Comparison of ENCODE assay signal across 8 cellular contexts in the genomic region with DNA sequence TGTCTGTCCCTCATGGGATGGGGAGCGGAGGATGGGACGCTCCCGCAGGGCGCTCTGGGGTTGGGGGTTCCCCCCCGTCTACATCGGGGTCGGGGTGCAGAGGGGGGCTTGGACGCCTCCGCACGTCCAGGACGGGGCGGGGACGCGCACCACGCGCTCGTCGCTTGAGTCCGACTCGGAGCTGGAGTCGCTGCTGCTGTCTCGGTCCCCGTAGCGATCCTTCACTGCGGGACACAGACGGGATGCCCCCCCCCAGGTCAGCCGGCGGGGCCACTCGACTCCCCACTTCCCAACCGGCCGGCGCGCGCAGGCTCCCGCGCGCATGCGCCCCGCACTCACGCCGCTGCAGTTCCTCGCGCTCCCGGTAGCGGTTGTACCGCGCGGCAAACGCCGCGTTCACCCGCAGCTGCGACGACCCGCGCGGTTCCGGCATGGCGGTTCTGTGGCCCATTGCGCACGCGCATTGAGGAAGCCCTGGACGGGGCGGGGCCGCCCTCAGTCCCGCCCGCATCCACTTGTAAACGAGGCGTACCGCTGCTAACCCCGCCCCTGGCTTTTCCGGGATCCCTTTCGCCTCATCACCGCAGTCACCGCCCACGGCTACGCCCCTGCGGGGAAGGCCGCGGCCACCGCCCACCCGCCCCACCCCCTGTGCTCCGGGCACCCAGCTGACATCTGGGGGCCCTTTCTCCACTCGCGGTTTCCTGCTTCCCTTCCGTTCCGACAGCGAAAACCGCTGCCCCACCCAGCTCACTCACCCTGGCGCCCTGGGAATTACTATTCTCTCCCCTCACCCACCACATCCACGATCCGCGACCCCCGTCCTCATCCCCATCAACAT. TPM values are rescaled to one million over a fixed set of nuclear protein-coding genes. Genes with fewer than 3 reads are reported as not detected.
DNase-seq lines count a peak whose midpoint lies in the region; ATAC-seq and TF ChIP-seq lines count a peak whose summit lies in the region.

A gene (minus strand): TSS at position 444 of the 841 bp plus-strand sequence. CDS start 11 bp downstream, at position 433.

- no peaks in the 10 kb centered on the region for H3K9me3 ChIP-seq in CD4-positive, CD25-positive, alpha-beta regulatory T cell (ENCODE audit: control insufficient read depth in 2 of 2, low read length in 2 of 2)

- H3K27ac ChIP-seq in CD4-positive, CD25-positive, alpha-beta regulatory T cell (ENCODE audit: insufficient read depth, low read length, poor library complexity, severe bottlenecking), result peak within 1 kb of the TSS; percentile 91
- peak within 1 kb of the TSS; percentile 51 to 97 (median 89) for H3K27ac ChIP-seq in dorsolateral prefrontal cortex

- H3K4me3 Mint-ChIP-seq in CD4-positive, CD25-positive, alpha-beta regulatory T cell, result peak within 1 kb of the TSS; percentile 94 to 97 (median 94)

- peaks cover 8 to 58% (median 30%) of the 10 kb centered on the region in 4 donors for H3K4me1 Mint-ChIP-seq in CD4-positive, CD25-positive, alpha-beta regulatory T cell

- peaks cover 13% of the 10 kb centered on the region for H3K27me3 Mint-ChIP-seq in CD4-positive, CD25-positive, alpha-beta regulatory T cell

- H3K4me3 ChIP-seq in CD4-positive, CD25-positive, alpha-beta regulatory T cell (ENCODE audit: low read depth, low read length), result peak within 1 kb of the TSS; percentile 88
- H3K4me3 ChIP-seq in dorsolateral prefrontal cortex (peak within 1 kb of the TSS; percentile 57 to 98 (median 82)), lower leg skin (ENCODE audit: low read depth, poor library complexity, severe bottlenecking) (peak within 1 kb of the TSS; percentile 74)

- peak in 47 of 56 donors; percentile 11 to 69 (median 42) for TF ChIP-seq CTCF in dorsolateral prefrontal cortex (IDR thresholded peaks at IDR 0.05 in 54 of 56, conservative IDR thresholded peaks at IDR 0.05 in 2 of 56; ENCODE audit: low read depth in 1 of 56, partially characterized antibody in 56 of 56)
- TF ChIP-seq CTCF in lower leg skin (IDR thresholded peaks at IDR 0.05), result peak in 1 of 3 donors; percentile 32

- intact Hi-C loops in dorsolateral prefrontal cortex (cut with DNase I), result loop anchor here (5.0 to 10.0 kb wide), 5 partner anchors 48 to 311 kb away; a partner anchor contains a TSS
- intact Hi-C loops in lower leg skin (cut with DNase I; ENCODE audit: low total_unique reads), result no loop called here

- ATAC-seq in CD4-positive, CD25-positive, alpha-beta regulatory T cell (ENCODE audit: low read depth in 2 of 2), result peak; percentile 52 to 56
- peak; percentile 50 for ATAC-seq in GM19397 (IDR thresholded peaks at IDR 0.05; ENCODE audit: unreplicated experiment)
- peak; percentile 44 for ATAC-seq in HG03571 (IDR thresholded peaks at IDR 0.05; ENCODE audit: unreplicated experiment)

- peaks cover 3% of the 10 kb centered on the region for H3K36me3 Mint-ChIP-seq in CD4-positive, CD25-positive, alpha-beta regulatory T cell

- DNase-seq in CD4-positive, CD25-positive, alpha-beta regulatory T cell, result peak; percentile 99
- DNase-seq in NCI-H82 (lab: John Stamatoyannopoulos, UW) (peak; percentile 98), dorsolateral prefrontal cortex (peak; percentile 95 to 98 (median 97)), lower leg skin (ENCODE audit: low spot score in 2 of 2) (peak; percentile 97 to 100)
- peak; percentile 99 for DNase-seq in activated CD4-positive, alpha-beta T cell treated with anti-CD3 and anti-CD28 coated beads, Interleukin-2, amount 50 U/mL, for 48 hours
- peak; percentile 98 for DNase-seq in stimulated activated CD4-positive, alpha-beta T cell treated with anti-CD3 and anti-CD28 coated beads, Interleukin-4, amount 100 ng/mL, for 4 hours

- H3K27ac Mint-ChIP-seq in CD4-positive, CD25-positive, alpha-beta regulatory T cell, result peak within 1 kb of the TSS; percentile 96 to 99 (median 99)

- no peaks in the 10 kb centered on the region for H3K27me3 ChIP-seq in CD4-positive, CD25-positive, alpha-beta regulatory T cell (ENCODE audit: control insufficient read depth, insufficient read depth, low read length)
- H3K27me3 ChIP-seq in dorsolateral prefrontal cortex, result no peaks in the 10 kb centered on the region

- peaks cover 0 to 2% (median 0%) of the 10 kb centered on the region in 7 donors for H3K9me3 Mint-ChIP-seq in CD4-positive, CD25-positive, alpha-beta regulatory T cell

- 0 to 2% methylated on average over 28 to 52 of the region's 94 CpGs for WGBS in lower leg skin, 2 donors

- peaks cover 44% of the 10 kb centered on the region for H3K4me1 ChIP-seq in CD4-positive, CD25-positive, alpha-beta regulatory T cell (ENCODE audit: control insufficient read depth, insufficient read depth, low read length, poor library complexity, severe bottlenecking)

- peaks cover 8% of the 10 kb centered on the region for H3K36me3 ChIP-seq in CD4-positive, CD25-positive, alpha-beta regulatory T cell (ENCODE audit: control insufficient read depth, insufficient read depth, low read length)

- TF ChIP-seq POLR2A in lower leg skin (IDR thresholded peaks at IDR 0.05), result no peak

RNA-seq across cellular contexts. Expression of the gene that starts here (rescaled TPM):
- 34.6 TPM for total RNA-seq in CD4-positive, CD25-positive, alpha-beta regulatory T cell
- 10 to 100 TPM in 3 of 4 donors, 1 to 10 TPM in 1; 8.6 to 13.8 (median 12.0) TPM for polyA plus RNA-seq in CD4-positive, CD25-positive, alpha-beta regulatory T cell
- total RNA-seq in dorsolateral prefrontal cortex (10 to 100 TPM; 11.3 to 32.1 (median 19.2) TPM), lower leg skin (10 to 100 TPM; 23.8 to 59.3 (median 29.4) TPM)

Comparison
In these comparisons a context has a peak if more than half of its experiments do, and no peak if none do; other contexts are left out.
1. Peak in every context shown above with its lines: DNase-seq, ATAC-seq, H3K4me3 ChIP-seq and H3K27ac ChIP-seq.